Comparison of ENCODE assay signal across 25 cellular contexts in the genomic region with DNA sequence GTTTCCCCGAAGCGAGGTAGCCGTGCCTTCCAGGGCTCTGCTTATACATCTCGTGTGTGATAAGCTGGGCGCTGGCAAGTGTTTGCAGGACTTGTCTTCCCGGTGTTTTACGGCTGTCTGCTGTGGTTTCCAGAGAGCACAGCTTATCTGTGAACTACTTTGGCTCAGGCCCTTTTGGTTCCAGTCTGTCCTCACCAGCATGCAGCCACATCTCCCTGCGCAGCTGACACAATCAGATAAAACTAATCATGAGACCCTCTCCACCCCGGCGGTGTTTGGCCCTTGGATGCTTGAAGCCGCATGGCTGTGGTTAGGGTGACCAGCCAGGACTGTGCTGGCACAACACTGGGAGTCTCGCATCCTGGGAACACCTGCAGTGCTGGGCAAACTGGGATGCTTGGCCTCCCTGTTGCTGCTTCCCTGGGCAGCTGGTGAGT.
DNase-seq lines count a peak whose midpoint lies in the region; ATAC-seq and TF ChIP-seq lines count a peak whose summit lies in the region.
"Had no signal": no experiment of that assay in that cellular context is flagged by ENCODE, and none has a peak within 500 bp of the region (broad histone marks: within the 10 kb centered on the region; RNA-seq: fewer than 3 reads in every experiment).

No MANE protein-coding gene starts in this region.

- H3K27ac ChIP-seq in mesodermal cell (ENCODE audit: low read depth, low read length, severe bottlenecking) (peak overlapping the region; percentile 47), upper lobe of right lung (no peak overlapping the region), caudate nucleus (ENCODE audit: low read depth, low read length) (no peak overlapping the region)
- no peak overlapping the region for H3K27ac ChIP-seq in naive thymus-derived CD4-positive, alpha-beta T cell (ENCODE audit: low read depth, low read length)
- H3K27ac ChIP-seq: body of pancreas, colonic mucosa, esophagus squamous epithelium, SK-N-MC, WERI-Rb-1 had no signal

- H3K27me3 ChIP-seq in upper lobe of right lung: no peaks in the 10 kb centered on the region
- H3K27me3 ChIP-seq in naive thymus-derived CD4-positive, alpha-beta T cell (ENCODE audit: control insufficient read depth in 2 of 2, insufficient read depth in 2 of 2, low read length in 2 of 2): no peaks in the 10 kb centered on the region
- H3K27me3 ChIP-seq: body of pancreas, colonic mucosa, esophagus squamous epithelium had no signal

- ATAC-seq in Right ventricle myocardium superior (ENCODE audit: poor library complexity) (peak; percentile 73), upper lobe of right lung (peak; percentile 38)
- ATAC-seq in naive thymus-derived CD4-positive, alpha-beta T cell: no peak
- ATAC-seq: body of pancreas; effector memory CD8-positive, alpha-beta T cell; stimulated activated naive CD8-positive, alpha-beta T cell treated with anti-CD3 and anti-CD28 coated beads, Interleukin-15, amount 100 ng/mL, for 72 hours had no signal

- intact Hi-C loops in Right ventricle myocardium superior (cut with DNase I) (no loop called here), cardiac septum (cut with DNase I) (no loop called here), upper lobe of right lung (cut with DNase I) (no loop called here)
- intact Hi-C loops in naive thymus-derived CD4-positive, alpha-beta T cell (cut with micrococcal nuclease): no loop called here

- CTCF ChIA-PET in naive thymus-derived CD4-positive, alpha-beta T cell (lab: Charles Lee): no interaction called here

- peaks cover 6 to 25% (median 17%) of the 10 kb centered on the region in 5 donors for H3K27me3 Mint-ChIP-seq in naive thymus-derived CD4-positive, alpha-beta T cell

- H3K9me3 ChIP-seq in mesodermal cell (ENCODE audit: control insufficient read depth, low read length) (no peaks in the 10 kb centered on the region), upper lobe of right lung (no peaks in the 10 kb centered on the region)
- H3K9me3 ChIP-seq in naive thymus-derived CD4-positive, alpha-beta T cell (ENCODE audit: control insufficient read depth in 2 of 3, low read length in 3 of 3): no peaks in the 10 kb centered on the region
- H3K9me3 ChIP-seq: body of pancreas, colonic mucosa, esophagus squamous epithelium had no signal

- H3K36me3 Mint-ChIP-seq in naive thymus-derived CD4-positive, alpha-beta T cell: no peaks in the 10 kb centered on the region
- H3K36me3 Mint-ChIP-seq: activated naive CD8-positive, alpha-beta T cell treated with anti-CD3 and anti-CD28 coated beads, Interleukin-2, amount 10 ng/mL, durations not matched to agents 7 days and 5 days had no signal

- peaks cover 0 to 6% (median 0%) of the 10 kb centered on the region in 7 donors for H3K4me1 Mint-ChIP-seq in naive thymus-derived CD4-positive, alpha-beta T cell
- H3K4me1 Mint-ChIP-seq: activated naive CD8-positive, alpha-beta T cell treated with anti-CD3 and anti-CD28 coated beads, Interleukin-2, amount 10 ng/mL, durations not matched to agents 7 days and 5 days; stimulated activated naive CD8-positive, alpha-beta T cell treated with anti-CD3 and anti-CD28 coated beads, Interleukin-15, amount 100 ng/mL, for 72 hours had no signal

- H3K4me3 Mint-ChIP-seq in naive thymus-derived CD4-positive, alpha-beta T cell: no peak overlapping the region
- H3K4me3 Mint-ChIP-seq: activated naive CD8-positive, alpha-beta T cell treated with anti-CD3 and anti-CD28 coated beads, Interleukin-2, amount 10 ng/mL, durations not matched to agents 7 days and 5 days; effector memory CD8-positive, alpha-beta T cell; HFFc6; stimulated activated naive CD8-positive, alpha-beta T cell treated with anti-CD3 and anti-CD28 coated beads, Interleukin-15, amount 100 ng/mL, for 72 hours had no signal

- POLR2A ChIA-PET in naive thymus-derived CD4-positive, alpha-beta T cell (lab: Charles Lee): no interaction called here

- WGBS in mesodermal cell (ENCODE audit: insufficient coverage in 2 of 2), 2 experiments: 88 to 93% methylated on average over 12 of the region's 12 CpGs

- H3K9me3 Mint-ChIP-seq in naive thymus-derived CD4-positive, alpha-beta T cell: peaks cover 0 to 2% (median 0%) of the 10 kb centered on the region in 11 donors
- H3K9me3 Mint-ChIP-seq: activated naive CD8-positive, alpha-beta T cell treated with anti-CD3 and anti-CD28 coated beads, Interleukin-2, amount 10 ng/mL, durations not matched to agents 7 days and 5 days; activated T-helper 2 cell treated with anti-CD3 and anti-CD28 coated beads, Interferon-gamma antibody, Interleukin-2, Interleukin-4, amounts not matched to agents 10 μg/mL and 5 μg/mL and 100 μg/mL, durations not matched to agents 14 hours and 24 hours and 36 hours; effector memory CD8-positive, alpha-beta T cell; HFFc6; stimulated activated naive CD8-positive, alpha-beta T cell treated with anti-CD3 and anti-CD28 coated beads, Interleukin-15, amount 100 ng/mL, for 72 hours had no signal

- TF ChIP-seq CTCF in fibroblast of villous mesenchyme (IDR thresholded peaks at IDR 0.05; ENCODE audit: insufficient read depth, low read depth, low read length) (no peak), upper lobe of right lung (IDR thresholded peaks at IDR 0.05) (no peak)

- H3K4me1 ChIP-seq in mesodermal cell (ENCODE audit: control insufficient read depth, insufficient read depth, low read length, poor library complexity, severe bottlenecking): peaks cover 9% of the 10 kb centered on the region
- no peaks in the 10 kb centered on the region for H3K4me1 ChIP-seq in upper lobe of right lung
- no peaks in the 10 kb centered on the region for H3K4me1 ChIP-seq in naive thymus-derived CD4-positive, alpha-beta T cell (ENCODE audit: control insufficient read depth in 2 of 2, insufficient read depth in 2 of 2, low read length in 2 of 2)
- H3K4me1 ChIP-seq: colonic mucosa had no signal

- H3K4me3 ChIP-seq in fibroblast of villous mesenchyme (ENCODE audit: low read depth, low read length) (no peak overlapping the region), mesodermal cell (ENCODE audit: extremely low read depth, insufficient read depth, low read length, poor library complexity, severe bottlenecking) (no peak overlapping the region), upper lobe of right lung (no peak overlapping the region)
- no peak overlapping the region for H3K4me3 ChIP-seq in naive thymus-derived CD4-positive, alpha-beta T cell (ENCODE audit: low read length)
- H3K4me3 ChIP-seq: body of pancreas, colonic mucosa, esophagus squamous epithelium, SK-N-MC had no signal

- no peak overlapping the region for H3K27ac Mint-ChIP-seq in naive thymus-derived CD4-positive, alpha-beta T cell
- H3K27ac Mint-ChIP-seq: activated naive CD8-positive, alpha-beta T cell treated with anti-CD3 and anti-CD28 coated beads, Interleukin-2, amount 10 ng/mL, durations not matched to agents 7 days and 5 days; activated T-helper 2 cell treated with anti-CD3 and anti-CD28 coated beads, Interferon-gamma antibody, Interleukin-2, Interleukin-4, amounts not matched to agents 10 μg/mL and 5 μg/mL and 100 μg/mL, durations not matched to agents 14 hours and 24 hours and 36 hours; effector memory CD8-positive, alpha-beta T cell; HFFc6; stimulated activated naive CD8-positive, alpha-beta T cell treated with anti-CD3 and anti-CD28 coated beads, Interleukin-15, amount 100 ng/mL, for 72 hours had no signal

- DNase-seq in Right ventricle myocardium superior (no peak), cardiac septum (ENCODE audit: low spot score) (no peak), fibroblast of villous mesenchyme (ENCODE audit: low read depth) (peak; percentile 96), upper lobe of right lung (no peak), iPS-NIHi7 (ENCODE audit: extremely low spot score) (no peak), caudate nucleus (lab: John Stamatoyannopoulos, UW) (no peak)
- no peak for DNase-seq in naive thymus-derived CD4-positive, alpha-beta T cell
- DNase-seq: activated CD4-positive, alpha-beta T cell treated with anti-CD3 and anti-CD28 coated beads, Interleukin-2, amount 50 U/mL, for 4 hours; activated CD8-positive, alpha-beta memory T cell treated with anti-CD3 and anti-CD28 coated beads, Interleukin-2, amount 50 U/mL, for 4 hours; activated naive CD8-positive, alpha-beta T cell treated with anti-CD3 and anti-CD28 coated beads, Interleukin-2, amount 10 ng/mL, durations not matched to agents 7 days and 5 days; colonic mucosa; effector memory CD8-positive, alpha-beta T cell; esophagus squamous epithelium; HFFc6; NCI-H1417; NCI-H510A; nucleus accumbens; stimulated activated naive CD8-positive, alpha-beta T cell treated with anti-CD3 and anti-CD28 coated beads, Interleukin-15, amount 100 ng/mL, for 72 hours; T-helper 2 cell; trophoblast cell; WERI-Rb-1 had no signal

- H3K36me3 ChIP-seq in mesodermal cell (ENCODE audit: control insufficient read depth, insufficient read depth, low read length) (no peaks in the 10 kb centered on the region), upper lobe of right lung (no peaks in the 10 kb centered on the region)
- H3K36me3 ChIP-seq in naive thymus-derived CD4-positive, alpha-beta T cell (ENCODE audit: control insufficient read depth in 2 of 3, insufficient read depth in 3 of 3, low read length in 3 of 3): no peaks in the 10 kb centered on the region
- H3K36me3 ChIP-seq: colonic mucosa, esophagus squamous epithelium, WERI-Rb-1 had no signal
